Comparison of ENCODE assay signal across 1 cellular context in genomic region chr6:136307351-136307750, GRCh38.
TF ChIP-seq lines count a peak whose summit lies in the region.

No MANE protein-coding gene starts in this region.

TF ChIP-seq in K562, 482 proteins besides CTCF, POLR2A, EP300 and RAD21 (continued from another document):
- TF ChIP-seq HMGXB4 (CRISPR knock-in tag; IDR thresholded peaks at IDR 0.05) = no peak
- TF ChIP-seq ZNF507 (tag; conservative IDR thresholded peaks at IDR 0.05) = no peak
- TF ChIP-seq U2AF2 (optimal IDR thresholded peaks at IDR 0.05; ENCODE audit: low read depth, low read length) = no peak
- peak; percentile 28; the same call in 1 of the 2 replicates for TF ChIP-seq CXXC5 (CRISPR knock-in tag; IDR thresholded peaks at IDR 0.05)
- TF ChIP-seq MNT (conservative IDR thresholded peaks at IDR 0.05) = peak in 1 of 2 experiments; percentile 64; a peak in 3 of 4 replicates
- no peak for TF ChIP-seq ILF3 (IDR thresholded peaks at IDR 0.05; ENCODE audit: borderline replicate concordance)
- no peak for TF ChIP-seq HDGF (IDR thresholded peaks at IDR 0.05)
- TF ChIP-seq KDM4B (IDR thresholded peaks at IDR 0.05; ENCODE audit: borderline replicate concordance in 2 of 2, low read depth in 1 of 2) = no peak
- peak; percentile 67; the same call in 1 of the 2 replicates for TF ChIP-seq POLR2AphosphoS5 (IDR thresholded peaks at IDR 0.05; ENCODE audit: control insufficient read depth, insufficient read depth, low read depth, low read length)
- no peak for TF ChIP-seq RBM15 (IDR thresholded peaks at IDR 0.05; ENCODE audit: insufficient read depth, low read length)
- 0 out of 2 replicates have a peak, but pooled peaks have one; percentile 33 for TF ChIP-seq CREB1 (IDR thresholded peaks at IDR 0.05)
- TF ChIP-seq CREB1 (CRISPR knock-in tag; IDR thresholded peaks at IDR 0.05) = no peak
- no peak for TF ChIP-seq ZNF133 (CRISPR knock-in tag; IDR thresholded peaks at IDR 0.05)
- TF ChIP-seq SIX5 (IDR thresholded peaks at IDR 0.05; ENCODE audit: borderline replicate concordance in 1 of 2, insufficient read depth in 1 of 2, low read depth in 1 of 2, low read length in 2 of 2) = no peak
- peak; percentile 69 for TF ChIP-seq PML (IDR thresholded peaks at IDR 0.05; ENCODE audit: low read length)
- no peak for TF ChIP-seq MAX (CRISPR knock-in tag; IDR thresholded peaks at IDR 0.05)
- peak; percentile 88 for TF ChIP-seq TEAD4 (IDR thresholded peaks at IDR 0.05; ENCODE audit: low read length)
- TF ChIP-seq TEAD4 (CRISPR knock-in tag; IDR thresholded peaks at IDR 0.05; ENCODE audit: borderline replicate concordance) = no peak
- 0 out of 6 replicates have a peak, but pooled peaks of 1 of the 3 experiments have one; percentile 52 for TF ChIP-seq ZBTB11 (CRISPR knock-in tag; IDR thresholded peaks at IDR 0.05)
- no peak for TF ChIP-seq MYBL2 (IDR thresholded peaks at IDR 0.05; ENCODE audit: low read depth)
- no peak for TF ChIP-seq MYBL2 (CRISPR knock-in tag; IDR thresholded peaks at IDR 0.05; ENCODE audit: borderline replicate concordance)
- no peak for TF ChIP-seq OTX1 (CRISPR knock-in tag; IDR thresholded peaks at IDR 0.05)
- TF ChIP-seq MEIS2 (IDR thresholded peaks at IDR 0.05; ENCODE audit: partially characterized antibody) = peak; percentile 8
- TF ChIP-seq SMAD4 (CRISPR knock-in tag; conservative IDR thresholded peaks at IDR 0.05) = peak; percentile 65
- no peak for TF ChIP-seq RBBP5 (IDR thresholded peaks at IDR 0.05; ENCODE audit: borderline replicate concordance, insufficient read depth, low read length, poor library complexity, severe bottlenecking)
- no peak for TF ChIP-seq RBM34 (IDR thresholded peaks at IDR 0.05; ENCODE audit: borderline replicate concordance, insufficient read depth, low read length)
- TF ChIP-seq BCL6 (CRISPR knock-in tag; IDR thresholded peaks at IDR 0.05) = no peak
- TF ChIP-seq MGA (IDR thresholded peaks at IDR 0.05) = no peak
- TF ChIP-seq FOXK2 (conservative IDR thresholded peaks at IDR 0.05 in 1 of 2, IDR thresholded peaks at IDR 0.05 in 1 of 2; ENCODE audit: low read depth in 2 of 2) = peak in 1 of 2 experiments; percentile 37; a peak in 1 of 4 replicates
- 0 out of 2 replicates have a peak, but pooled peaks have one; percentile 16 for TF ChIP-seq EP400 (IDR thresholded peaks at IDR 0.05)
